Comparison of ENCODE assay signal across 10 cellular contexts in the genomic region with DNA sequence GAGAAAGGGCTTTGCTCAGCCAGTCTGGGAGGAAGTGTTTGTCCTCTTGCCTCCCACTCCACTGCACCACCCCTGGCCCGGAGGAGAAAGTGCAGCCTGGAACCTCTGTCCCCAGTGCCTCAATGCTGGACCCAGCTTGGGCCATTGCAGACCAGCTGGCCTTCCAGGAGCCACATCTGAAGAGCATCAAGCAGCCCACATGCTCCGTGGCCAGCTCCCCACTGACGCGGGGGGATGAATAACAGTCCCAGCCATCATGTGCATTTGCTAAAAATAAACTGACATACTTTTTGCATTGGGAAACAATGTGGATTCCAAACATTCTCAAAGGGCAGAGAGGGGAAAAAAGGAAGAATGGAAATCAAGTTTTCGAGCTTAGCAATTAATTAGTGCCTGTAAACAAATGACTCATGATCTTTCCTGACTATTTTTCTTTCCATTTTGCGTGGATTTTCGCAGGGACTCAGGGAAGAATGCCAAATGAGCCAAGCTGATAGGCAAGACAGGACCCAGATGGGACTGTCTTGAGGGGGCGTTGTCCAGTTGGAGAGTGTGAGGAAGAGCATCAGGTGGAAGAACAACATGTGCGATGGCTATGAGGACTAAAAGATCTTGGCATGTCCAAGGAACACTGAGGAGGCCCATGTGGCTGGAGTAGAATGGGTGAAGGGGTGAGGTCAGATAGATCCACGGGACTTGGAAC. TPM values are rescaled to one million over a fixed set of nuclear protein-coding genes. Genes with fewer than 3 reads are reported as not detected.
DNase-seq lines count a peak whose midpoint lies in the region; ATAC-seq and TF ChIP-seq lines count a peak whose summit lies in the region.
"Had no signal": no experiment of that assay in that cellular context is flagged by ENCODE, and none has a peak within 500 bp of the region (broad histone marks: within the 10 kb centered on the region; RNA-seq: fewer than 3 reads in every experiment).

No MANE protein-coding gene starts in this region.

- no peak for TF ChIP-seq POLR2A in erythroblast (IDR thresholded peaks at IDR 0.05; ENCODE audit: low read length)

- intact Hi-C loops in posterior vena cava (cut with DNase I): loop anchor here in 1 of 2 donors (10.0 kb wide), 1 partner anchor 50 kb away; no protein-coding TSS in a partner anchor

- ATAC-seq in GM18858 (IDR thresholded peaks at IDR 0.05; ENCODE audit: unreplicated experiment): no peak

- DNase-seq in CD1c-positive myeloid dendritic cell (ENCODE audit: extremely low spot score): peak; percentile 83
- DNase-seq in RPMI8226: peak; percentile 16
- peak; percentile 89 for DNase-seq in foreskin melanocyte
- peak; percentile 95 for DNase-seq in posterior vena cava (ENCODE audit: low spot score)
- DNase-seq in erythroblast (lab: John Stamatoyannopoulos, UW): no peak
- no peak for DNase-seq in central memory CD4-positive, alpha-beta T cell
- DNase-seq in NCI-H2196 treated with DMSO at 0.1 percent for 48 hours (lab: John Stamatoyannopoulos, UW; ENCODE audit: unreplicated experiment): no peak
- DNase-seq: activated gamma-delta T cell treated with Interleukin-2 at 50 U/mL for 16 hours; stimulated activated CD4-positive, alpha-beta T cell treated with anti-CD3 and anti-CD28 coated beads, Interleukin-2, amount 100 ng/mL, for 24 hours had no signal

RNA-seq across cellular contexts. Expression of gene CEBPB, which starts 34.1 kb away (rescaled TPM):
- total RNA-seq in posterior vena cava: 100 to 1,000 TPM in 1 of 2 donors, 10 to 100 TPM in 1; 95.5 to 170 TPM

Comparison
In these comparisons a context has a peak if more than half of its experiments do, and no peak if none do; other contexts are left out.
1. DNase-seq: peak in CD1c-positive myeloid dendritic cell (single experiment), RPMI8226 (single experiment), foreskin melanocyte (single experiment) and posterior vena cava (single experiment); none in erythroblast (0 of 2), central memory CD4-positive, alpha-beta T cell (single experiment) and NCI-H2196 treated with DMSO at 0.1 percent for 48 hours (single experiment).